Comparison of ENCODE assay signal across 8 cellular contexts in the genomic region with DNA sequence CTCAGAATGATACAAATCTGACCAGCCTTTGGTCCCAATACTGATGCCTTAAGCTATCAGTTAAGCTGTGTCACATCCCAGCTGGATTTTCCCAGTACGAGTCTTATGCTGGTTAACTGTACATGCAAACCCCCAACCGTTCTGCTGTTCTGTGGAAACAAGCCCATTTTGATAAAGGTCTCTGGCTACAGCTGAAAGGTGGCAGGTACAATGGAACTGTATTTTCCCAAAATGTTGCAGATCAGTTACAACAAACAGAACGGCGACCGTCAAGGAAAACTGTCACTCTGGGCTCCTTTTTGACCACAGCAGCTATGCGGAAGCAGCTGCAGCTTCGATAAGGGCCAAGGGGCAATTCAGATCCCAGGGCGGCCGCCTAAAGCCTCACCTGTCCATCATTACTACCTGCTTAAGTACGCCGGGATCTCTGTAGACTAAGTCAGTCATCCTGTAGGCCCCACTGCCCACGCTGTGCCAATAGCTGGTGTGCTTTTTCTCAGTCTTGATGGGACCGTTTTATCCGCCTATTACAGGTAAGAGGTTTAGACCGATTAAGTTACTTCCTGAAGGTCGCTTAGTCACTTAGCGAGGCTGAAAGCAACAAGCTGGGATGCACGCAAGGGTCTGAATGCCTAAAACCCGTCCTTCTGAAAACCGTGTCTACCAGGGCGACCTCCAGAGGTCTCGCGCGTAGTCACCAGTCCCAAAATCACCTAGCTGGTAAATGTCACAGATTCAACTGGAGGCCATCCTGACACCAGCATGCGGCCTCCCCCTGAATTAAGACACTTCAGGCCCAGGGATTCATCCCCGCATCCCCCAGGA. TPM values are rescaled to one million over a fixed set of nuclear protein-coding genes. Genes with fewer than 3 reads are reported as not detected.
DNase-seq lines count a peak whose midpoint lies in the region; ATAC-seq, FAIRE-seq and TF ChIP-seq lines count a peak whose summit lies in the region.

No MANE protein-coding gene starts in this region.

- H3K36me3 ChIP-seq in left lung, result peaks cover 0 to 47% of the 10 kb centered on the region in 2 donors

- DNase-seq in DMS79 (lab: John Stamatoyannopoulos, UW) (peak; percentile 60), T-helper 22 cell (ENCODE audit: low read depth) (peak; percentile 32), left lung (peak in 1 of 2 donors; percentile 46), H54 (ENCODE audit: insufficient read length, low spot score) (no peak)
- peak; percentile 44 for DNase-seq in Jurkat, Clone E6-1 (ENCODE audit: low read depth, low spot score)
- peak; percentile 64 for DNase-seq in central memory CD4-positive, alpha-beta T cell
- peak in 2 of 3 experiments; percentile 40 to 42 for DNase-seq in stimulated activated CD4-positive, alpha-beta T cell treated with anti-CD3 and anti-CD28 coated beads, TNF-alpha, amount 100 ng/mL, for 24 hours (ENCODE audit: low read depth in 3 of 3)

- TF ChIP-seq CTCF in left lung (IDR thresholded peaks at IDR 0.05), result no peak

- H3K27me3 ChIP-seq in left lung, result no peaks in the 10 kb centered on the region

- peak overlapping the region; percentile 91 to 92 for H3K27ac ChIP-seq in left lung

- FAIRE-seq in H54 (lab: Jason Lieb, UNC), result no peak

- peaks cover 21 to 40% of the 10 kb centered on the region in 2 donors for H3K4me1 ChIP-seq in left lung

- peak; percentile 24 for ATAC-seq in GM21360 (IDR thresholded peaks at IDR 0.05; ENCODE audit: unreplicated experiment)
- ATAC-seq in left lung, result peak; percentile 48

- intact Hi-C loops in left lung (cut with DNase I), result no loop called here

- H3K9me3 ChIP-seq in left lung, result no peaks in the 10 kb centered on the region

- peak overlapping the region; percentile 78 for H3K4me3 ChIP-seq in Jurkat, Clone E6-1 (ENCODE audit: low read length)
- peak overlapping the region; percentile 74 to 86 for H3K4me3 ChIP-seq in left lung

- TF ChIP-seq POLR2A in H54 (IDR thresholded peaks at IDR 0.05; ENCODE audit: low read depth, low read length), result no peak

RNA-seq across cellular contexts. Expression of gene RAB42, which starts 11.1 kb away (rescaled TPM):
- polyA plus RNA-seq in Jurkat, Clone E6-1 (2012; ENCODE audit: insufficient read depth, insufficient read length), result not detected
- 10 to 100 TPM in 1 of 2 donors, 1 to 10 TPM in 1; 6.1 to 17.7 TPM for total RNA-seq in left lung

RNA-seq across cellular contexts. Expression of gene TRNAU1AP, which starts 28.0 kb away (rescaled TPM):
- polyA plus RNA-seq in Jurkat, Clone E6-1 (2012; ENCODE audit: insufficient read depth, insufficient read length), result 45.5 TPM
- total RNA-seq in left lung, result 10 to 100 TPM; 26.1 to 27.0 TPM
